In genomic region chr15:77527164-77527778, GRCh38 we compare ENCODE assay signal across 9 cellular contexts.
DNase-seq lines count a peak whose midpoint lies in the region; ATAC-seq, FAIRE-seq and TF ChIP-seq lines count a peak whose summit lies in the region.
"Had no signal": no experiment of that assay in that cellular context is flagged by ENCODE, and none has a peak within 500 bp of the region (broad histone marks: within the 10 kb centered on the region; RNA-seq: fewer than 3 reads in every experiment).

No MANE protein-coding gene starts in this region.

- WGBS in pancreas, 2 donors = 56 to 68% methylated on average over 15 of the region's 15 CpGs

- no peaks in the 10 kb centered on the region for H3K9me3 ChIP-seq in pancreas
- H3K9me3 ChIP-seq in effector memory CD4-positive, alpha-beta T cell (ENCODE audit: control insufficient read depth, low read length) = no peaks in the 10 kb centered on the region

- H3K9me3 Mint-ChIP-seq in activated naive CD4-positive, alpha-beta T cell treated with anti-CD3 and anti-CD28 coated beads for 36 hours = no peaks in the 10 kb centered on the region
- H3K9me3 Mint-ChIP-seq in natural killer cell = no peaks in the 10 kb centered on the region

- H3K4me1 Mint-ChIP-seq in activated naive CD4-positive, alpha-beta T cell treated with anti-CD3 and anti-CD28 coated beads for 36 hours (ENCODE audit: low read depth) = no peaks in the 10 kb centered on the region
- no peaks in the 10 kb centered on the region for H3K4me1 Mint-ChIP-seq in natural killer cell
- H3K4me1 Mint-ChIP-seq: activated CD8-positive, alpha-beta memory T cell treated with anti-CD3 and anti-CD28 coated beads, Interleukin-2, amount 10 ng/mL, durations not matched to agents 7 days and 5 days had no signal

- no peaks in the 10 kb centered on the region for H3K36me3 Mint-ChIP-seq in activated naive CD4-positive, alpha-beta T cell treated with anti-CD3 and anti-CD28 coated beads for 36 hours (ENCODE audit: low read depth)
- H3K36me3 Mint-ChIP-seq in natural killer cell = no peaks in the 10 kb centered on the region
- H3K36me3 Mint-ChIP-seq: activated CD8-positive, alpha-beta memory T cell treated with anti-CD3 and anti-CD28 coated beads, Interleukin-2, amount 10 ng/mL, durations not matched to agents 7 days and 5 days had no signal

- no peak overlapping the region for H3K27ac ChIP-seq in pancreas
- no peak overlapping the region for H3K27ac ChIP-seq in effector memory CD4-positive, alpha-beta T cell (ENCODE audit: insufficient read depth, low read length, poor library complexity, severe bottlenecking)

- no peak for TF ChIP-seq CTCF in pancreas (IDR thresholded peaks at IDR 0.05)
- TF ChIP-seq CTCF in natural killer cell (IDR thresholded peaks at IDR 0.05) = no peak

- H3K27me3 ChIP-seq in pancreas = no peaks in the 10 kb centered on the region
- H3K27me3 ChIP-seq in effector memory CD4-positive, alpha-beta T cell (replicated peaks; ENCODE audit: control insufficient read depth, insufficient read depth, low read length, poor library complexity, severe bottlenecking) = no peaks in the 10 kb centered on the region

- intact Hi-C loops in pancreas (cut with DNase I) (no loop called here), natural killer cell (cut with micrococcal nuclease) (no loop called here)
- intact Hi-C loops in activated naive CD4-positive, alpha-beta T cell treated with anti-CD3 and anti-CD28 coated beads for 36 hours (cut with micrococcal nuclease) = no loop called here

- no peak overlapping the region for H3K27ac Mint-ChIP-seq in activated naive CD4-positive, alpha-beta T cell treated with anti-CD3 and anti-CD28 coated beads for 36 hours
- no peak overlapping the region for H3K27ac Mint-ChIP-seq in natural killer cell
- H3K27ac Mint-ChIP-seq: activated CD8-positive, alpha-beta memory T cell treated with anti-CD3 and anti-CD28 coated beads, Interleukin-2, amount 10 ng/mL, durations not matched to agents 7 days and 5 days had no signal

- H3K4me3 ChIP-seq in pancreas = no peak overlapping the region
- no peak overlapping the region for H3K4me3 ChIP-seq in effector memory CD4-positive, alpha-beta T cell (ENCODE audit: insufficient read depth, low read depth, low read length, poor library complexity, severe bottlenecking)

- H3K36me3 ChIP-seq in pancreas = no peaks in the 10 kb centered on the region
- no peaks in the 10 kb centered on the region for H3K36me3 ChIP-seq in effector memory CD4-positive, alpha-beta T cell (ENCODE audit: control insufficient read depth, insufficient read depth, low read length)

- ATAC-seq in pancreas (peak in 3 of 4 donors; percentile 44 to 82 (median 56)), natural killer cell (no peak), GM18519 (IDR thresholded peaks at IDR 0.05; ENCODE audit: low FRiP score, unreplicated experiment) (no peak)
- ATAC-seq: activated CD8-positive, alpha-beta memory T cell treated with anti-CD3 and anti-CD28 coated beads, Interleukin-2, amount 10 ng/mL, durations not matched to agents 7 days and 5 days had no signal

- no peak for FAIRE-seq in pancreas (lab: Jason Lieb, UNC)

- no peaks in the 10 kb centered on the region for H3K4me1 ChIP-seq in pancreas
- H3K4me1 ChIP-seq in effector memory CD4-positive, alpha-beta T cell (ENCODE audit: control insufficient read depth, insufficient read depth, low read length, poor library complexity, severe bottlenecking) = no peaks in the 10 kb centered on the region

- DNase-seq in ELF-1 (ENCODE audit: low read depth, low spot score) (peak; percentile 98), NCI-H2171 (lab: John Stamatoyannopoulos, UW) (peak; percentile 61), fibroblast of gingiva (ENCODE audit: low read depth) (peak; percentile 11), pancreas (peak in 1 of 6 donors; percentile 54), natural killer cell (no peak)
- no peak for DNase-seq in activated naive CD4-positive, alpha-beta T cell treated with anti-CD3 and anti-CD28 coated beads for 36 hours
- DNase-seq in effector memory CD4-positive, alpha-beta T cell = no peak
- DNase-seq: activated CD8-positive, alpha-beta memory T cell treated with anti-CD3 and anti-CD28 coated beads, Interleukin-2, amount 10 ng/mL, durations not matched to agents 7 days and 5 days had no signal

- H3K4me3 Mint-ChIP-seq in activated naive CD4-positive, alpha-beta T cell treated with anti-CD3 and anti-CD28 coated beads for 36 hours = no peak overlapping the region
- H3K4me3 Mint-ChIP-seq in natural killer cell = no peak overlapping the region
- H3K4me3 Mint-ChIP-seq: activated CD8-positive, alpha-beta memory T cell treated with anti-CD3 and anti-CD28 coated beads, Interleukin-2, amount 10 ng/mL, durations not matched to agents 7 days and 5 days had no signal

- no peaks in the 10 kb centered on the region for H3K27me3 Mint-ChIP-seq in activated naive CD4-positive, alpha-beta T cell treated with anti-CD3 and anti-CD28 coated beads for 36 hours (ENCODE audit: low read depth)
- H3K27me3 Mint-ChIP-seq in natural killer cell (ENCODE audit: low read depth in 2 of 2) = peaks cover 0 to 9% of the 10 kb centered on the region in 2 donors

- CTCF ChIA-PET in activated naive CD4-positive, alpha-beta T cell treated with anti-CD3 and anti-CD28 coated beads for 36 hours (lab: Charles Lee) = no interaction called here

Comparison
In these comparisons a context has a peak if more than half of its experiments do, and no peak if none do; other contexts are left out.
1. DNase-seq: peak in ELF-1 (single experiment), NCI-H2171 (single experiment) and fibroblast of gingiva (single experiment); none in activated naive CD4-positive, alpha-beta T cell treated with anti-CD3 and anti-CD28 coated beads for 36 hours (single experiment), natural killer cell (single experiment) and effector memory CD4-positive, alpha-beta T cell (0 of 3).
2. ATAC-seq: peak in pancreas (3 of 4); none in natural killer cell (0 of 3) and GM18519 (single experiment).